8 cellular contexts compared by ENCODE assay signal in genomic region chr1:29120955-29121485, GRCh38. TPM values are rescaled to one million over a fixed set of nuclear protein-coding genes. Genes with fewer than 3 reads are reported as not detected.
A peak's percentile ranks its signal among the peaks of the same experiment; 100 is the strongest.
DNase-seq lines count a peak whose midpoint lies in the region; ATAC-seq and TF ChIP-seq lines count a peak whose summit lies in the region.

No MANE protein-coding gene starts in this region.

- CTCF ChIA-PET in BJ (lab: Yijun Ruan, JAX), result interaction anchor here (0.7 to 2.9 kb wide), 12 partner anchors 8 to 239 kb away, joined by 3 to 12 read pairs (median 4); partner anchors contain the start of gene SRSF4
- CTCF ChIA-PET in activated CD4-positive, alpha-beta T cell treated with anti-CD3 and anti-CD28 coated beads for 36 hours (lab: Charles Lee), result interaction anchor here (0.6 to 4.6 kb wide), 14 partner anchors 9 to 631 kb away, joined by 3 to 22 read pairs (median 4); partner anchors contain the start of gene SRSF4

- H3K4me3 Mint-ChIP-seq in activated CD4-positive, alpha-beta T cell treated with anti-CD3 and anti-CD28 coated beads for 36 hours, result no peak overlapping the region
- H3K4me3 Mint-ChIP-seq in natural killer cell, result peak overlapping the region; percentile 31

- peaks cover 13% of the 10 kb centered on the region for H3K36me3 Mint-ChIP-seq in activated CD4-positive, alpha-beta T cell treated with anti-CD3 and anti-CD28 coated beads for 36 hours (ENCODE audit: low read depth)
- peaks cover 9% of the 10 kb centered on the region for H3K36me3 Mint-ChIP-seq in natural killer cell

- peak; percentile 49 for TF ChIP-seq CTCF in BJ (IDR thresholded peaks at IDR 0.05; ENCODE audit: insufficient read depth, low read depth, low read length)
- TF ChIP-seq CTCF in natural killer cell (IDR thresholded peaks at IDR 0.05), result peak; percentile 74
- TF ChIP-seq CTCF in suprapubic skin (IDR thresholded peaks at IDR 0.05), result peak in 1 of 2 donors; percentile 57

- peaks cover 43% of the 10 kb centered on the region for H3K4me1 ChIP-seq in suprapubic skin

- POLR2A ChIA-PET in BJ (lab: Charles Lee), result no interaction called here
- POLR2A ChIA-PET in activated CD4-positive, alpha-beta T cell treated with anti-CD3 and anti-CD28 coated beads for 36 hours (lab: Charles Lee), result no interaction called here

- TF ChIP-seq POLR2A in suprapubic skin (IDR thresholded peaks at IDR 0.05), result no peak

- DNase-seq in BJ (ENCODE audit: low read depth) (no peak), natural killer cell (peak; percentile 61), suprapubic skin (ENCODE audit: low spot score in 2 of 2) (peak in 1 of 2 donors; percentile 69), midbrain (lab: John Stamatoyannopoulos, UW) (no peak)
- peak; percentile 59 for DNase-seq in Jurkat, Clone E6-1 (ENCODE audit: low read depth, low spot score)
- DNase-seq in activated CD4-positive, alpha-beta T cell treated with anti-CD3 and anti-CD28 coated beads for 36 hours, result peak; percentile 85
- peak; percentile 36 for DNase-seq in effector CD8-positive, alpha-beta T cell (lab: John Stamatoyannopoulos, UW)

- H3K36me3 ChIP-seq in BJ (ENCODE audit: control insufficient read depth, insufficient read depth, low read length) (peaks cover 7% of the 10 kb centered on the region), suprapubic skin (no peaks in the 10 kb centered on the region)

- H3K9me3 Mint-ChIP-seq in activated CD4-positive, alpha-beta T cell treated with anti-CD3 and anti-CD28 coated beads for 36 hours (ENCODE audit: low read depth), result no peaks in the 10 kb centered on the region
- H3K9me3 Mint-ChIP-seq in natural killer cell, result no peaks in the 10 kb centered on the region

- H3K27ac ChIP-seq in suprapubic skin, result no peak overlapping the region

- H3K27ac Mint-ChIP-seq in activated CD4-positive, alpha-beta T cell treated with anti-CD3 and anti-CD28 coated beads for 36 hours, result no peak overlapping the region
- H3K27ac Mint-ChIP-seq in natural killer cell, result no peak overlapping the region

- peaks cover 10% of the 10 kb centered on the region for H3K27me3 Mint-ChIP-seq in activated CD4-positive, alpha-beta T cell treated with anti-CD3 and anti-CD28 coated beads for 36 hours
- peaks cover 7 to 15% of the 10 kb centered on the region in 2 donors for H3K27me3 Mint-ChIP-seq in natural killer cell (ENCODE audit: low read depth in 2 of 2)

- no peak for TF ChIP-seq EP300 in suprapubic skin (IDR thresholded peaks at IDR 0.05)

- peaks cover 2% of the 10 kb centered on the region for H3K4me1 Mint-ChIP-seq in activated CD4-positive, alpha-beta T cell treated with anti-CD3 and anti-CD28 coated beads for 36 hours
- H3K4me1 Mint-ChIP-seq in natural killer cell, result peaks cover 8 to 18% of the 10 kb centered on the region in 2 donors

- 7% methylated on average over 6 of the region's 42 CpGs for WGBS in suprapubic skin

- intact Hi-C loops in activated CD4-positive, alpha-beta T cell treated with anti-CD3 and anti-CD28 coated beads for 36 hours (cut with DNase I, micrococcal nuclease), result loop anchor here (1.0 to 5.0 kb wide), 7 partner anchors 59 to 239 kb away; partner anchors contain the start of genes EPB41 (in 1 of the 2) and SRSF4 (in 1 of the 2)
- intact Hi-C loops in natural killer cell (cut with micrococcal nuclease), result loop anchor here (2.0 to 5.0 kb wide), 2 partner anchors 82 to 239 kb away; no protein-coding TSS in a partner anchor

- no peak overlapping the region for H3K4me3 ChIP-seq in BJ (ENCODE audit: low read depth, low read length)
- no peak overlapping the region for H3K4me3 ChIP-seq in Jurkat, Clone E6-1 (ENCODE audit: low read length)
- H3K4me3 ChIP-seq in suprapubic skin, result peak overlapping the region; percentile 72

- H3K27me3 ChIP-seq in BJ (ENCODE audit: control insufficient read depth, insufficient read depth, low read length) (no peaks in the 10 kb centered on the region), suprapubic skin (peaks cover 19% of the 10 kb centered on the region)

- peak; percentile 75 for ATAC-seq in activated CD4-positive, alpha-beta T cell treated with anti-CD3 and anti-CD28 coated beads for 36 hours
- ATAC-seq in natural killer cell, result peak; percentile 61 to 70 (median 69)
- no peak for ATAC-seq in GM21390 (IDR thresholded peaks at IDR 0.05; ENCODE audit: unreplicated experiment)

- no peaks in the 10 kb centered on the region for H3K9me3 ChIP-seq in suprapubic skin

RNA-seq across cellular contexts. Expression of gene TMEM200B, which starts 2.7 kb away (rescaled TPM):
- 16.3 and 18.8 TPM in 2 replicates for polyA plus RNA-seq in BJ (2011; rRNA removed)
- polyA minus RNA-seq in BJ (2011; rRNA and poly(A)+ RNA removed), result 6.6 and 6.8 TPM in 2 replicates
- polyA plus RNA-seq in Jurkat, Clone E6-1 (2012; ENCODE audit: insufficient read depth, insufficient read length), result not detected
- total RNA-seq in activated CD4-positive, alpha-beta T cell treated with anti-CD3 and anti-CD28 coated beads for 36 hours, result 1 to 10 TPM; 1.1 TPM
- total RNA-seq in natural killer cell, result not detected
- total RNA-seq in suprapubic skin, result 1 to 10 TPM; 2.5 to 5.7 (median 3.8) TPM

Comparison
In these comparisons a context has a peak if more than half of its experiments do, and no peak if none do; other contexts are left out.
1. DNase-seq: peak in Jurkat, Clone E6-1 (single experiment), activated CD4-positive, alpha-beta T cell treated with anti-CD3 and anti-CD28 coated beads for 36 hours (single experiment), effector CD8-positive, alpha-beta T cell (single experiment) and natural killer cell (single experiment); none in BJ (single experiment) and midbrain (single experiment).